2 cellular contexts compared by ENCODE assay signal in the genomic region with DNA sequence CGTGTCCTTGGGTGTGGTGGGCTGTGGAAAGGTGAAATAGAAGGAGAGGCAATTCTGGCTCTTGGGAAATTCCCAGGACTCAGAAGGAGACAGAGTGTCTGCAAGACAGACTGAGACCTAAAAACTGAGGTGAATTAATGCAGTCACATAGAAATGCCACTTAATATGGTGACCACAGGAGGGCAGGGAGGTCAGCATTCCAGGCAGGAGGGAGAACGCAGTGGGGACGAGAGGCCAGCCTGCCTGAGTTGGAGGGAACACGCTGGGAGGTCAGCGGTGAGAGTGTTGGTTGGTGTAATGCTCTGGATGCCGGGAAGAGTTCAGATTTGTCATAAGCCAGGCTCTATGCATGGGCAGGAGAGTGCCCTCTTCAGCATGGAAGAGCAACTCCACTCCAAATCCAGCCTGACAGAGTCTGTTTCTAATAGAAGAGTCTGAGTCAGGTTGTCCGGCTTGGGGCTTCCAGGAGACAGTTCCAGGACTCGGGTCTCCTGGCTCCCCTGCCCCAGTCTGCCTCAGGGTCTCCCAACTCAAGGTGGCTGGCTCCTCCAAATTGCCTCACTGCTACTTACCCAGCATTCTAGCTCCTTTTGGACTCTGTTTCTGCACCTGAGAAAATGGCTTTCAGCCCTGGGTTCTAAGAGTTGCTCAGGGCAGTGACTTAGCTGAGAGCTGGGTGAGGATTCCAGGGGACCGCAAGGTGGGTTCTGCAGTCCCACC.
TF ChIP-seq lines count a peak whose summit lies in the region.

No MANE protein-coding gene starts in this region.

TF ChIP-seq in A549, 52 proteins besides CTCF, POLR2A, EP300 and RAD21:
- TF ChIP-seq CBX8 (IDR thresholded peaks at IDR 0.05) (no peak), SMC3 (IDR thresholded peaks at IDR 0.05) (0 out of 3 replicates have a peak, but pooled peaks have one; percentile 25)
- TF ChIP-seq, protein P1, sequence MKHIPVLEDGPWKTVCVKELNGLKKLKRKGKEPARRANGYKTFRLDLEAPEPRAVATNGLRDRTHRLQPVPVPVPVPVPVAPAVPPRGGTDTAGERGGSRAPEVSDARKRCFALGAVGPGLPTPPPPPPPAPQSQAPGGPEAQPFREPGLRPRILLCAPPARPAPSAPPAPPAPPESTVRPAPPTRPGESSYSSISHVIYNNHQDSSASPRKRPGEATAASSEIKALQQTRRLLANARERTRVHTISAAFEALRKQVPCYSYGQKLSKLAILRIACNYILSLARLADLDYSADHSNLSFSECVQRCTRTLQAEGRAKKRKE (CRISPR knock-in tag; IDR thresholded peaks at IDR 0.05; ENCODE audit: low read depth): no peak

TF ChIP-seq in H1, 55 proteins besides CTCF, POLR2A, EP300 and RAD21:
- no peak for TF ChIP-seq BRCA1 (IDR thresholded peaks at IDR 0.05; ENCODE audit: low read depth, low read length)
- no peak for TF ChIP-seq BCL11A (IDR thresholded peaks at IDR 0.05; ENCODE audit: low read depth in 2 of 2, low read length in 2 of 2)
- peak; percentile 90 for TF ChIP-seq TEAD4 (IDR thresholded peaks at IDR 0.05; ENCODE audit: low read depth, low read length)
- TF ChIP-seq, protein P2, sequence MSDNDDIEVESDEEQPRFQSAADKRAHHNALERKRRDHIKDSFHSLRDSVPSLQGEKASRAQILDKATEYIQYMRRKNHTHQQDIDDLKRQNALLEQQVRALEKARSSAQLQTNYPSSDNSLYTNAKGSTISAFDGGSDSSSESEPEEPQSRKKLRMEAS (IDR thresholded peaks at IDR 0.05): peak; percentile 68
- TF ChIP-seq CREB1 (IDR thresholded peaks at IDR 0.05): 0 out of 2 replicates have a peak, but pooled peaks have one; percentile 37
- peak; percentile 67 for TF ChIP-seq E2F6 (IDR thresholded peaks at IDR 0.05)
